Comparison of ENCODE assay signal across 8 cellular contexts in genomic region chr6:53048431-53049195, GRCh38. TPM values are rescaled to one million over a fixed set of nuclear protein-coding genes. Genes with fewer than 3 reads are reported as not detected.
A peak's percentile ranks its signal among the peaks of the same experiment; 100 is the strongest.
DNase-seq lines count a peak whose midpoint lies in the region; ATAC-seq lines count a peak whose summit lies in the region.

No MANE protein-coding gene starts in this region.

- H3K36me3 ChIP-seq in KOPT-K1 (ENCODE audit: insufficient read depth, low read length), result no peaks in the 10 kb centered on the region

- peak; percentile 73 for DNase-seq in GM03348 (ENCODE audit: low spot score)
- DNase-seq in SKM-1 (lab: John Stamatoyannopoulos, UW; ENCODE audit: unreplicated experiment), result no peak
- no peak for DNase-seq in cerebellar nuclear complex (lab: John Stamatoyannopoulos, UW)

- ATAC-seq in GM21717 (IDR thresholded peaks at IDR 0.05; ENCODE audit: unreplicated experiment), result peak; percentile 88
- ATAC-seq in HG03045 (IDR thresholded peaks at IDR 0.05; ENCODE audit: unreplicated experiment), result no peak

- H3K27ac ChIP-seq in KOPT-K1 (ENCODE audit: low read depth, low read length, poor library complexity, severe bottlenecking), result peak overlapping the region; percentile 20
- H3K27ac ChIP-seq in cingulate gyrus (ENCODE audit: low read depth, low read length), result peak overlapping the region; percentile 61
- H3K27ac ChIP-seq in temporal lobe (ENCODE audit: low read depth, low read length), result peak overlapping the region; percentile 31

- H3K9me3 ChIP-seq in KOPT-K1 (ENCODE audit: insufficient read depth, low read length, poor library complexity, severe bottlenecking), result no peaks in the 10 kb centered on the region

RNA-seq across cellular contexts. Expression of gene CILK1, which starts 13.0 kb away (rescaled TPM):
- 30.0 TPM for total RNA-seq in temporal lobe

RNA-seq across cellular contexts. Expression of gene FBXO9, which starts 16.6 kb away (rescaled TPM):
- total RNA-seq in temporal lobe, result 32.7 TPM

RNA-seq across cellular contexts. Expression of gene GSTA4, which starts 53.5 kb away (rescaled TPM):
- total RNA-seq in temporal lobe, result 93.4 TPM
